In genomic region chr1:53326088-53326597, GRCh38 we compare ENCODE assay signal across 1 cellular context.
TF ChIP-seq lines count a peak whose summit lies in the region.

No MANE protein-coding gene starts in this region.

TF ChIP-seq in K562, 482 proteins besides CTCF, POLR2A, EP300 and RAD21 (continued from another document):
- TF ChIP-seq SRSF9 (IDR thresholded peaks at IDR 0.05; ENCODE audit: borderline replicate concordance, low read depth, low read length): no peak
- no peak for TF ChIP-seq ZNF699 (CRISPR knock-in tag; IDR thresholded peaks at IDR 0.05; ENCODE audit: insufficient replicate concordance)
- TF ChIP-seq JUND (IDR thresholded peaks at IDR 0.05; ENCODE audit: borderline replicate concordance, low read depth, low read length): peak; percentile 75
- no peak; the same call in 2 of the 3 replicates for TF ChIP-seq JUND (tag; IDR thresholded peaks at IDR 0.05; ENCODE audit: borderline replicate concordance, low read depth, low read length)
- TF ChIP-seq ZFX (CRISPR knock-in tag; IDR thresholded peaks at IDR 0.05): peak; percentile 72
- peak; percentile 81 for TF ChIP-seq MBD2 (IDR thresholded peaks at IDR 0.05; ENCODE audit: borderline replicate concordance, low read depth)
- peak; percentile 83; the same call in 1 of the 2 replicates for TF ChIP-seq THAP12 (CRISPR knock-in tag; IDR thresholded peaks at IDR 0.05)
- peak; percentile 51; the same call in 1 of the 2 replicates for TF ChIP-seq ZBTB2 (IDR thresholded peaks at IDR 0.05)
- TF ChIP-seq SMARCA4 (IDR thresholded peaks at IDR 0.05): peak; percentile 83; the same call in 1 of the 2 replicates
- peak in 1 of 2 experiments; percentile 86; a peak in 1 of 4 replicates for TF ChIP-seq NONO (IDR thresholded peaks at IDR 0.05; ENCODE audit: low read depth in 2 of 2, low read length in 1 of 2)
- TF ChIP-seq POLR2AphosphoS5 (IDR thresholded peaks at IDR 0.05; ENCODE audit: control insufficient read depth, insufficient read depth, low read depth, low read length): peak; percentile 83
- TF ChIP-seq ZKSCAN8 (CRISPR knock-in tag; IDR thresholded peaks at IDR 0.05): no peak
- TF ChIP-seq ZNF324 (CRISPR knock-in tag; IDR thresholded peaks at IDR 0.05): no peak
- peak; percentile 92 to 93 for TF ChIP-seq NRF1 (conservative IDR thresholded peaks at IDR 0.05 in 1 of 2, IDR thresholded peaks at IDR 0.05 in 1 of 2)
- TF ChIP-seq ELF1 (tag; IDR thresholded peaks at IDR 0.05): peak; percentile 82
- peak; percentile 62; the same call in 1 of the 2 replicates for TF ChIP-seq REST (CRISPR knock-in tag; IDR thresholded peaks at IDR 0.05; ENCODE audit: low read depth)
